In genomic region chr4:41147570-41147969, GRCh38 we compare ENCODE assay signal across 8 cellular contexts.
DNase-seq lines count a peak whose midpoint lies in the region; TF ChIP-seq lines count a peak whose summit lies in the region.
"Not testable (repeated sequence)": the region's sequence is repeated elsewhere in the genome, so short reads cannot be mapped to it uniquely, and the experiment has no call there.

No MANE protein-coding gene starts in this region.

- not testable (repeated sequence) for H3K9ac ChIP-seq in H9 (ENCODE audit: extremely low read depth, insufficient read length, low read length); smooth muscle cell (ENCODE audit: low read depth)

- H3K56ac ChIP-seq in H9 (ENCODE audit: insufficient read length, low read depth, low read length) = not testable (repeated sequence)

- H4K5ac ChIP-seq in H9 (ENCODE audit: insufficient read length, low read depth, low read length) = not testable (repeated sequence)

- not testable (repeated sequence) for H2BK120ac ChIP-seq in H9 (ENCODE audit: low read depth, low read length, poor library complexity, severe bottlenecking)

- intact Hi-C loops in breast epithelium (cut with DNase I; ENCODE audit: low total_unique reads); left ventricle myocardium inferior (cut with micrococcal nuclease): not testable (repeated sequence)

- H3K4me1 ChIP-seq in H9 (ENCODE audit: insufficient read depth, low read length) = not testable (repeated sequence)
- H3K4me1 ChIP-seq in breast epithelium (peaks cover 5 to 19% of the 10 kb centered on the region in 2 donors), left ventricle myocardium inferior (peaks cover 65% of the 10 kb centered on the region), smooth muscle cell (ENCODE audit: low read depth) (peaks cover 42% of the 10 kb centered on the region), tibial nerve (peaks cover 0 to 69% (median 35%) of the 10 kb centered on the region in 4 donors)

- not testable (repeated sequence) for H4K20me1 ChIP-seq in H9 (ENCODE audit: control insufficient read depth, insufficient read depth, insufficient read length); smooth muscle cell (ENCODE audit: low read depth)

- H3K27me3 ChIP-seq in H9 (ENCODE audit: insufficient read depth, low read length); breast epithelium; left ventricle myocardium inferior (ENCODE audit: low read depth); smooth muscle cell (ENCODE audit: low read depth); tibial nerve: not testable (repeated sequence)

- H3K9me3 ChIP-seq in H9 (ENCODE audit: control insufficient read depth, low read depth, low read length); breast epithelium; left ventricle myocardium inferior (replicated peaks); smooth muscle cell (replicated peaks; ENCODE audit: low read depth); tibial nerve: not testable (repeated sequence)

- not testable (repeated sequence) for H2BK12ac ChIP-seq in H9 (ENCODE audit: insufficient read length, low read depth, low read length)

- H3K27ac ChIP-seq in H9 (ENCODE audit: insufficient read length, low read depth, low read length) = not testable (repeated sequence)
- peak overlapping the region; percentile 91 for H3K27ac ChIP-seq in RWPE1
- H3K27ac ChIP-seq in breast epithelium = peak overlapping the region; percentile 76 to 91
- H3K27ac ChIP-seq in epithelial cell of prostate = peak overlapping the region; percentile 78
- peak overlapping the region; percentile 88 for H3K27ac ChIP-seq in left ventricle myocardium inferior (replicated peaks)
- peak overlapping the region; percentile 97 for H3K27ac ChIP-seq in smooth muscle cell (ENCODE audit: low read depth)
- H3K27ac ChIP-seq in tibial nerve = peak overlapping the region in 3 of 4 donors; percentile 42 to 91 (median 84)

- not testable (repeated sequence) for H3K9me3 Mint-ChIP-seq in H9, neural crest cell

- H3T11ph ChIP-seq in H9 (ENCODE audit: low read length) = not testable (repeated sequence)

- not testable (repeated sequence) for H3K18ac ChIP-seq in H9 (ENCODE audit: insufficient read length, low read depth, low read length)

- not testable (repeated sequence) for H2AFZ ChIP-seq in H9 (ENCODE audit: low read length); smooth muscle cell (ENCODE audit: low read depth)

- peaks cover 20% of the 10 kb centered on the region for H3F3A ChIP-seq in smooth muscle cell (ENCODE audit: low read depth)

- H3K4me3 Mint-ChIP-seq in H9, neural crest cell: not testable (repeated sequence)

- H4K8ac ChIP-seq in H9 (replicated peaks; ENCODE audit: insufficient read length, low read depth, low read length) = not testable (repeated sequence)

- H3K36me3 ChIP-seq in breast epithelium; left ventricle myocardium inferior; smooth muscle cell (ENCODE audit: low read depth); tibial nerve: not testable (repeated sequence)

- peaks cover 21 to 24% of the 10 kb centered on the region in 2 experiments for H3K4me1 Mint-ChIP-seq in H9
- peaks cover 27% of the 10 kb centered on the region for H3K4me1 Mint-ChIP-seq in neural crest cell

- not testable (repeated sequence) for H3K23ac ChIP-seq in H9 (ENCODE audit: insufficient read length, low read depth, low read length)

- H2BK20ac ChIP-seq in H9 (ENCODE audit: low read depth, low read length, poor library complexity, severe bottlenecking) = not testable (repeated sequence)

- H3K27ac Mint-ChIP-seq in H9 = peak overlapping the region; percentile 46 to 68 (median 57); a peak in 2 of 7 replicates
- H3K27ac Mint-ChIP-seq in neural crest cell (ENCODE audit: unreplicated experiment) = peak overlapping the region; percentile 23

- WGBS in H9 (ENCODE audit: extremely low coverage, insufficient read length, low lambda C conversion rate) = no CpG with 5 or more reads among the region's 3 CpGs
- WGBS in smooth muscle cell (ENCODE audit: low lambda C conversion rate) = 94% methylated on average over 3 of the region's 3 CpGs
- 94 to 95% methylated on average over 3 of the region's 3 CpGs for WGBS in tibial nerve, 2 donors

- H3K79me2 ChIP-seq in H9 (ENCODE audit: insufficient read depth, low read length) = not testable (repeated sequence)
- H3K79me2 ChIP-seq in smooth muscle cell (ENCODE audit: low read depth) = peaks cover 56% of the 10 kb centered on the region

- H2BK15ac ChIP-seq in H9 (ENCODE audit: low read depth, low read length) = not testable (repeated sequence)

- not testable (repeated sequence) for H2BK5ac ChIP-seq in H9 (ENCODE audit: insufficient read length, low read length)

- POLR2A ChIA-PET in RWPE1 (lab: Yijun Ruan, JAX; ENCODE audit: low non-redundant PET) = not testable (repeated sequence)

- not testable (repeated sequence) for H3K36me3 Mint-ChIP-seq in H9 (ENCODE audit: insufficient read depth in 1 of 3, low read depth in 3 of 3); neural crest cell (ENCODE audit: low read depth)

- not testable (repeated sequence) for H3K4me2 ChIP-seq in H9 (ENCODE audit: insufficient read depth, insufficient read length, low read length)
- H3K4me2 ChIP-seq in smooth muscle cell = peak overlapping the region; percentile 70

- CTCF ChIA-PET in RWPE1 (lab: Yijun Ruan, JAX) = interaction anchor here (0.9 kb wide), 1 partner anchor 250 kb away, joined by 4 read pairs; no protein-coding TSS in a partner anchor

- H2AK5ac ChIP-seq in H9 (ENCODE audit: insufficient read length, low read length) = not testable (repeated sequence)

- H3K4me3 ChIP-seq in breast epithelium, left ventricle myocardium inferior, smooth muscle cell, tibial nerve: not testable (repeated sequence)

- not testable (repeated sequence) for H4K91ac ChIP-seq in H9 (ENCODE audit: insufficient read length, low read depth, low read length)

- H3K79me1 ChIP-seq in H9 (ENCODE audit: insufficient read depth, low read depth, low read length, poor library complexity, severe bottlenecking) = not testable (repeated sequence)

- not testable (repeated sequence) for H3K4ac ChIP-seq in H9 (ENCODE audit: low read depth, low read length)

- TF ChIP-seq EP300 in tibial nerve (IDR thresholded peaks at IDR 0.05) = not testable (repeated sequence)

- H3K27me3 Mint-ChIP-seq in H9 (ENCODE audit: low read depth); neural crest cell (ENCODE audit: low read depth): not testable (repeated sequence)

- not testable (repeated sequence) for H3K23me2 ChIP-seq in H9 (ENCODE audit: insufficient read length, low read depth, low read length, poor library complexity, severe bottlenecking)

- DNase-seq in H9; RWPE1 (ENCODE audit: low spot score); breast epithelium (ENCODE audit: low spot score in 2 of 2); epithelial cell of prostate (ENCODE audit: low read depth, low spot score); left ventricle myocardium inferior; neural crest cell (ENCODE audit: low read depth, low spot score); smooth muscle cell (lab: John Stamatoyannopoulos, UW; ENCODE audit: unreplicated experiment); tibial nerve (ENCODE audit: low spot score in 2 of 2): not testable (repeated sequence)

- TF ChIP-seq CTCF in H9 (conservative IDR thresholded peaks at IDR 0.05); RWPE1 (conservative IDR thresholded peaks at IDR 0.05; ENCODE audit: low read depth); breast epithelium (IDR thresholded peaks at IDR 0.05); left ventricle myocardium inferior (IDR thresholded peaks at IDR 0.05; ENCODE audit: borderline replicate concordance); neural crest cell (conservative IDR thresholded peaks at IDR 0.05); smooth muscle cell (IDR thresholded peaks at IDR 0.05; ENCODE audit: borderline replicate concordance, insufficient read depth, poor library complexity, severe bottlenecking); tibial nerve (IDR thresholded peaks at IDR 0.05): not testable (repeated sequence)

- not testable (repeated sequence) for H3K14ac ChIP-seq in H9 (ENCODE audit: insufficient read depth, low read length)

- TF ChIP-seq POLR2A in breast epithelium (IDR thresholded peaks at IDR 0.05); tibial nerve (IDR thresholded peaks at IDR 0.05): not testable (repeated sequence)
